ENCODE assay signal across 23 cellular contexts in genomic region chr2:11109002-11109401, GRCh38. TPM values are rescaled to one million over a fixed set of nuclear protein-coding genes. Genes with fewer than 3 reads are reported as not detected.
DNase-seq lines count a peak whose midpoint lies in the region; ATAC-seq, FAIRE-seq and TF ChIP-seq lines count a peak whose summit lies in the region.
"Had no signal": no experiment of that assay in that cellular context is flagged by ENCODE, and none has a peak within 500 bp of the region (broad histone marks: within the 10 kb centered on the region; RNA-seq: fewer than 3 reads in every experiment).

No MANE protein-coding gene starts in this region.

- no peaks in the 10 kb centered on the region for H3K36me3 ChIP-seq in K562 (ENCODE audit: control insufficient read depth, insufficient read depth, low read length)
- H3K36me3 ChIP-seq: BLaER1 treated with 17β-estradiol and CSF1 and Interleukin-3, amounts not matched to agents 10 nM and 100 nM had no signal

- POLR2A ChIA-PET in K562 (lab: Yijun Ruan, JAX): no interaction called here

- no peak overlapping the region for H2AFZ ChIP-seq in K562 (ENCODE audit: low read depth, low read length)

- peak; percentile 5 for DNase-seq in activated CD8-positive, alpha-beta memory T cell treated with anti-CD3 and anti-CD28 coated beads for 24 hours
- DNase-seq in activated CD8-positive, alpha-beta memory T cell treated with anti-CD3 and anti-CD28 coated beads, Interleukin-2, amount 50 U/mL, for 4 hours: no peak
- DNase-seq in K562 (ENCODE audit: extremely low read depth in 1 of 4, low spot score in 3 of 4): no peak
- peak; percentile 5 for DNase-seq in mesenteric fat pad (ENCODE audit: low spot score)
- DNase-seq: AML-193; Calu3; CD4-positive, alpha-beta T cell; CD8-positive, alpha-beta T cell; DMS53; DMS79; DND-41; EL; GDM1 had no signal

- no TSS peak for BruUV-seq in K562 (replicated peaks; lab: Mats Ljungman, UMichigan)

- CTCF ChIA-PET in K562 (lab: Yijun Ruan, JAX; ENCODE audit: low intra/inter-chr PET ratio): no interaction called here

- peaks cover 0 to 6% of the 10 kb centered on the region in 2 experiments; a peak in 2 of 5 replicates for H3K4me1 ChIP-seq in K562 (replicated peaks in 1 of 2; ENCODE audit: control insufficient read depth in 2 of 2, insufficient read depth in 2 of 2, low read length in 2 of 2)
- H3K4me1 ChIP-seq: A549, Caco-2 had no signal

- in situ Hi-C loops in K562 (cut with MboI): no loop called here

- no peaks in the 10 kb centered on the region; the same call in 1 of the 2 replicates for H3K9me3 ChIP-seq in K562 (replicated peaks; ENCODE audit: control insufficient read depth, insufficient read depth, low read depth, low read length)
- H3K9me3 ChIP-seq: A549, Caco-2 had no signal

- H3K4me3 ChIP-seq in K562: no peak overlapping the region
- H3K4me3 ChIP-seq: A549; BLaER1 treated with 17β-estradiol and CSF1 and Interleukin-3, amounts not matched to agents 10 nM and 100 nM; GM12878 had no signal

- no peak for FAIRE-seq in K562 (lab: Jason Lieb, UNC)
- FAIRE-seq: A549, D721Med, GM12878, GM12892, GM18507 had no signal

- H3K9ac ChIP-seq in K562 (ENCODE audit: insufficient read depth in 1 of 2, low read depth in 2 of 2, low read length in 2 of 2): no peak overlapping the region
- H3K9ac ChIP-seq: BLaER1 treated with 17β-estradiol and CSF1 and Interleukin-3, amounts not matched to agents 10 nM and 100 nM had no signal

- TF ChIP-seq RAD21 in K562 (CRISPR knock-in tag; conservative IDR thresholded peaks at IDR 0.05 in 1 of 2, IDR thresholded peaks at IDR 0.05 in 1 of 2): no peak

- peaks cover 22 to 37% of the 10 kb centered on the region in 2 experiments for H3K27me3 ChIP-seq in K562 (ENCODE audit: control insufficient read depth in 2 of 2, insufficient read depth in 2 of 2, low read length in 2 of 2)
- H3K27me3 ChIP-seq: BLaER1 treated with 17β-estradiol and CSF1 and Interleukin-3, amounts not matched to agents 10 nM and 100 nM had no signal

- ATAC-seq in K562 (no peak), HG03565 (IDR thresholded peaks at IDR 0.05; ENCODE audit: unreplicated experiment) (no peak)
- ATAC-seq: A549; CD8-positive, alpha-beta T cell; GM12878 had no signal

- no peaks in the 10 kb centered on the region for H4K20me1 ChIP-seq in K562 (replicated peaks; ENCODE audit: control insufficient read depth, insufficient read depth, low read length)
- H4K20me1 ChIP-seq: BLaER1 treated with 17β-estradiol and CSF1 and Interleukin-3, amounts not matched to agents 10 nM and 100 nM had no signal

- no peak for TF ChIP-seq POLR2A in K562 (conservative IDR thresholded peaks at IDR 0.05)

- no peak overlapping the region for H3K4me2 ChIP-seq in K562 (ENCODE audit: insufficient read depth, low read length)
- H3K4me2 ChIP-seq: A549; BLaER1 treated with 17β-estradiol and CSF1 and Interleukin-3, amounts not matched to agents 10 nM and 100 nM had no signal

- no peak for TF ChIP-seq EP300 in K562 (IDR thresholded peaks at IDR 0.05; ENCODE audit: low read length)

- H3K27ac ChIP-seq in K562 (ENCODE audit: extremely low read depth, low read depth, low read length): no peak overlapping the region
- H3K27ac ChIP-seq: 22Rv1; A549; BLaER1 treated with 17β-estradiol and CSF1 and Interleukin-3, amounts not matched to agents 10 nM and 100 nM; C4-2B had no signal

- H3K79me2 ChIP-seq in K562 (ENCODE audit: control insufficient read depth, insufficient read depth, low read length): no peaks in the 10 kb centered on the region

- no peaks in the 10 kb centered on the region for H3K9me1 ChIP-seq in K562 (ENCODE audit: control insufficient read depth, insufficient read depth, low read length)

- 0% methylated on average over 2 of the region's 2 CpGs for WGBS in K562 (ENCODE audit: insufficient coverage, low coverage, missing lambda C conversion rate)

- no peak for TF ChIP-seq CTCF in K562 (IDR thresholded peaks at IDR 0.05 in 2 of 3, conservative IDR thresholded peaks at IDR 0.05 in 1 of 3; ENCODE audit: insufficient read depth in 2 of 3, low read depth in 1 of 3, low read length in 3 of 3)

- intact Hi-C loops in K562 (cut with micrococcal nuclease): no loop called here

TF ChIP-seq in K562, 482 proteins besides CTCF, POLR2A, EP300 and RAD21:
- TF ChIP-seq ZNF311 (CRISPR knock-in tag; IDR thresholded peaks at IDR 0.05) (no peak), RBM25 (IDR thresholded peaks at IDR 0.05; ENCODE audit: low read depth, low read length, severe bottlenecking) (peak; percentile 61), POLR2H (tag; IDR thresholded peaks at IDR 0.05; ENCODE audit: low read depth) (no peak), TAF1 (IDR thresholded peaks at IDR 0.05; ENCODE audit: control insufficient read depth, extremely low read depth, insufficient read depth, low read length, severe bottlenecking) (no peak), JUNB (CRISPR knock-in tag; conservative IDR thresholded peaks at IDR 0.05) (no peak), CCAR2 (IDR thresholded peaks at IDR 0.05; ENCODE audit: low read depth, low read length) (no peak), ARID3A (IDR thresholded peaks at IDR 0.05; ENCODE audit: borderline replicate concordance, low read depth, low read length) (no peak), FOXK1 (CRISPR knock-in tag; IDR thresholded peaks at IDR 0.05; ENCODE audit: borderline replicate concordance) (no peak), ZZZ3 (IDR thresholded peaks at IDR 0.05) (no peak)

RNA-seq across cellular contexts. Expression of gene SLC66A3, which starts 46.3 kb away (rescaled TPM):
- total RNA-seq in K562 (2011; cell fraction: chromatin; rRNA removed; ENCODE audit: low replicate concordance): 12.5 and 29.6 TPM in 2 replicates
- 17.5 and 21.2 TPM in 2 replicates for total RNA-seq in K562 (2011; cell fraction: nucleolus; rRNA removed)
- 21.6 and 24.4 TPM in 2 replicates for total RNA-seq in K562 (2011; cell fraction: nucleoplasm; rRNA removed)
- total RNA-seq in K562 (2014; rRNA removed) (8.0 and 15.7 TPM in 2 replicates), K562 (2014; rRNA removed; fragmentation: Illumina TruSeq; extraction: Trizol) (9.1 and 9.8 TPM in 2 replicates), K562 (2015; rRNA removed; fragmentation: Illumina TruSeq; extraction: Trizol) (6.6 and 7.6 TPM in 2 replicates), K562 (2021) (7.4 and 8.2 TPM in 2 replicates), mesenteric fat pad (19.9 TPM)
- polyA plus RNA-seq in K562 (2011; rRNA removed) (29.9 and 30.0 TPM in 2 replicates), K562 (2014; fragmentation: Illumina TruSeq; extraction: Trizol) (10.0 and 11.2 TPM in 2 replicates), K562 (2014; fragmentation: Nextera tagmentation; extraction: Ambion mirVana) (1 to 10 TPM; 2.8 to 3.0 TPM), K562 (2014; rRNA removed) (13.9 and 15.2 TPM in 2 replicates)
- polyA plus RNA-seq in K562 (2011; cell fraction: cytosol; rRNA removed): 30.8 and 50.1 TPM in 2 replicates
- 12.1 and 16.7 TPM in 2 replicates for polyA plus RNA-seq in K562 (2011; cell fraction: nucleus; rRNA removed)
- 8.3 and 13.0 TPM in 2 replicates for polyA plus RNA-seq in K562 (2012)
- polyA minus RNA-seq in K562 (2011; rRNA and poly(A)+ RNA removed): 14.2 and 19.1 TPM in 2 replicates
- polyA minus RNA-seq in K562 (2011; cell fraction: cytosol; rRNA and poly(A)+ RNA removed): 8.8 and 13.7 TPM in 2 replicates
- 6.9 and 10.1 TPM in 2 replicates for polyA minus RNA-seq in K562 (2011; cell fraction: nucleus; rRNA and poly(A)+ RNA removed)

Comparison
In these comparisons a context has a peak if more than half of its experiments do, and no peak if none do; other contexts are left out.
1. DNase-seq: peak in activated CD8-positive, alpha-beta memory T cell treated with anti-CD3 and anti-CD28 coated beads for 24 hours (single experiment) and mesenteric fat pad (single experiment); none in activated CD8-positive, alpha-beta memory T cell treated with anti-CD3 and anti-CD28 coated beads, Interleukin-2, amount 50 U/mL, for 4 hours (single experiment) and K562 (0 of 4).